13 cellular contexts compared by ENCODE assay signal in genomic region chr7:101235050-101235449, GRCh38. TPM values are rescaled to one million over a fixed set of nuclear protein-coding genes. Genes with fewer than 3 reads are reported as not detected.
DNase-seq lines count a peak whose midpoint lies in the region; ATAC-seq, FAIRE-seq and TF ChIP-seq lines count a peak whose summit lies in the region.
"Had no signal": no experiment of that assay in that cellular context is flagged by ENCODE, and none has a peak within 500 bp of the region (broad histone marks: within the 10 kb centered on the region; RNA-seq: fewer than 3 reads in every experiment).

No MANE protein-coding gene starts in this region.

- H3K4me3 Mint-ChIP-seq in GM23338 = no peak overlapping the region

- peaks cover 7% of the 10 kb centered on the region for H3K36me3 Mint-ChIP-seq in GM23338 (ENCODE audit: low read depth)

- no peak overlapping the region for H2AFZ ChIP-seq in GM23338

- DNase-seq in AG09319 (ENCODE audit: extremely low read depth, low read depth) = no peak
- DNase-seq in GM23338 (ENCODE audit: low spot score) = peak; percentile 66
- no peak for DNase-seq in kidney
- DNase-seq in NCI-H774 (lab: John Stamatoyannopoulos, UW) = no peak
- no peak for DNase-seq in NCI-H2227 treated with DMSO at 0.1 percent for 48 hours (lab: John Stamatoyannopoulos, UW)
- DNase-seq in GF-D8 (lab: John Stamatoyannopoulos, UW) = no peak
- DNase-seq: activated T-cell treated with anti-CD3 and anti-CD28 coated beads, Interleukin-2, amount 50 U/mL, for 48 hours; NCI-H2029 treated with DMSO at 0.1 percent for 48 hours; T-helper 2 cell had no signal

- TF ChIP-seq CTCF in AG09319 (IDR thresholded peaks at IDR 0.05; ENCODE audit: low read depth, low read length) = peak; percentile 33
- peak; percentile 64 to 84 for TF ChIP-seq CTCF in GM23338 (conservative IDR thresholded peaks at IDR 0.05; ENCODE audit: low read depth in 2 of 2)
- TF ChIP-seq CTCF in VCaP (conservative IDR thresholded peaks at IDR 0.05) = peak; percentile 37
- TF ChIP-seq CTCF in kidney (IDR thresholded peaks at IDR 0.05; ENCODE audit: borderline replicate concordance, extremely low read depth, insufficient read depth) = peak; percentile 20

- H3K4me1 ChIP-seq in GM23338 (ENCODE audit: insufficient read depth) (peaks cover 47% of the 10 kb centered on the region), kidney (ENCODE audit: control insufficient read depth in 1 of 2, insufficient read depth in 1 of 2, low read depth in 1 of 2, low read length in 2 of 2) (peaks cover 6 to 19% of the 10 kb centered on the region in 2 donors)

- peak; percentile 4 for ATAC-seq in GM23338
- no peak for ATAC-seq in HG02870 (IDR thresholded peaks at IDR 0.05; ENCODE audit: unreplicated experiment)
- ATAC-seq: sciatic nerve had no signal

- no peak overlapping the region for H3K4me2 ChIP-seq in GM23338

- H4K20me1 ChIP-seq in GM23338 (replicated peaks; ENCODE audit: insufficient read depth) = no peaks in the 10 kb centered on the region; the same call in 1 of the 2 replicates

- H3K4me3 ChIP-seq in GM23338 = no peak overlapping the region
- no peak overlapping the region for H3K4me3 ChIP-seq in kidney (ENCODE audit: low read length in 2 of 2)

- no peak overlapping the region for H3K9ac ChIP-seq in kidney (ENCODE audit: low read length in 2 of 2)

- H3K9me3 ChIP-seq in kidney (ENCODE audit: control insufficient read depth in 1 of 2, low read length in 2 of 2) = no peaks in the 10 kb centered on the region

- H3K36me3 ChIP-seq in GM23338 (ENCODE audit: insufficient read depth) (no peaks in the 10 kb centered on the region), kidney (ENCODE audit: control insufficient read depth in 1 of 2, insufficient read depth in 2 of 2, low read length in 2 of 2) (peaks cover 0 to 8% of the 10 kb centered on the region in 2 donors)

- no peak for FAIRE-seq in kidney (lab: Jason Lieb, UNC)
- FAIRE-seq: G401.6 had no signal

- H3K27me3 ChIP-seq in GM23338 (ENCODE audit: insufficient read depth) = no peaks in the 10 kb centered on the region

- no peaks in the 10 kb centered on the region for H3K9me3 Mint-ChIP-seq in GM23338

- H3K27ac Mint-ChIP-seq in GM23338 = no peak overlapping the region

- no peaks in the 10 kb centered on the region for H3K9me2 ChIP-seq in GM23338 (ENCODE audit: insufficient read depth)

- H3K4me1 Mint-ChIP-seq in GM23338 = peaks cover 36% of the 10 kb centered on the region

- H3K27ac ChIP-seq in GM23338 (ENCODE audit: low read depth) (peak overlapping the region; percentile 59; the same call in 1 of the 2 replicates), VCaP (no peak overlapping the region), kidney (ENCODE audit: low read depth in 2 of 2, low read length in 2 of 2) (no peak overlapping the region)

- no peaks in the 10 kb centered on the region for H3K79me2 ChIP-seq in GM23338 (replicated peaks; ENCODE audit: insufficient read depth)

- peaks cover 33% of the 10 kb centered on the region for H3F3A ChIP-seq in GM23338 (replicated peaks; ENCODE audit: low read depth)

- intact Hi-C loops in kidney (cut with DNase I) = no loop called here

- H3K27me3 Mint-ChIP-seq in GM23338 (ENCODE audit: insufficient read depth, low read depth, poor library complexity) = peaks cover 18% of the 10 kb centered on the region

TF ChIP-seq in GM23338, 12 proteins besides CTCF, POLR2A, EP300 and RAD21 (continues in another document):
- TF ChIP-seq EZH2 (IDR thresholded peaks at IDR 0.05; ENCODE audit: low read depth, unreplicated experiment) (no peak), STAT1 (IDR thresholded peaks at IDR 0.05; ENCODE audit: unreplicated experiment) (no peak), REST (IDR thresholded peaks at IDR 0.05; ENCODE audit: unreplicated experiment) (no peak), ETS1 (IDR thresholded peaks at IDR 0.05) (no peak), CREB1 (CRISPR knock-in tag; IDR thresholded peaks at IDR 0.05; ENCODE audit: low read depth) (no peak), ZNF114 (CRISPR knock-in tag; IDR thresholded peaks at IDR 0.05) (no peak), NANOG (IDR thresholded peaks at IDR 0.05; ENCODE audit: borderline replicate concordance) (no peak), EZH2phosphoT487 (IDR thresholded peaks at IDR 0.05; ENCODE audit: unreplicated experiment) (no peak)

RNA-seq across cellular contexts. Expression of gene CLDN15, which starts 2.6 kb away (rescaled TPM):
- 3.6 and 3.7 TPM in 2 replicates for total RNA-seq in GM23338 (2014; rRNA removed; shearing (Covaris generic))
- 4.1 and 4.3 TPM in 2 replicates for polyA plus RNA-seq in GM23338 (2016; fragmentation: Nextera tagmentation; extraction: Ambion mirVana)
- 11.9 TPM for total RNA-seq in kidney
- polyA plus RNA-seq in kidney (ENCODE audit: insufficient read depth, low read depth, low replicate concordance) = 13.3 TPM

RNA-seq across cellular contexts. Expression of gene FIS1, which starts 9.8 kb away (rescaled TPM):
- 95.4 and 131 TPM in 2 replicates for total RNA-seq in GM23338 (2014; rRNA removed; shearing (Covaris generic))
- polyA plus RNA-seq in GM23338 (2016; fragmentation: Nextera tagmentation; extraction: Ambion mirVana) = 130 and 143 TPM in 2 replicates
- total RNA-seq in kidney = 180 TPM
- 472 TPM for polyA plus RNA-seq in kidney (ENCODE audit: insufficient read depth, low read depth, low replicate concordance)

RNA-seq across cellular contexts. Expression of gene ZNHIT1, which starts 17.1 kb away (rescaled TPM):
- 61.9 and 64.6 TPM in 2 replicates for total RNA-seq in GM23338 (2014; rRNA removed; shearing (Covaris generic))
- polyA plus RNA-seq in GM23338 (2016; fragmentation: Nextera tagmentation; extraction: Ambion mirVana) (113 and 136 TPM in 2 replicates), kidney (ENCODE audit: insufficient read depth, low read depth, low replicate concordance) (208 TPM)
- 74.9 TPM for total RNA-seq in kidney

RNA-seq across cellular contexts. Expression of gene PLOD3, which starts 17.7 kb away (rescaled TPM):
- total RNA-seq in GM23338 (2014; rRNA removed; shearing (Covaris generic)) = 28.5 and 40.7 TPM in 2 replicates
- 33.9 and 35.2 TPM in 2 replicates for polyA plus RNA-seq in GM23338 (2016; fragmentation: Nextera tagmentation; extraction: Ambion mirVana)
- 78.8 TPM for total RNA-seq in kidney
- polyA plus RNA-seq in kidney (ENCODE audit: insufficient read depth, low read depth, low replicate concordance) = 53.5 TPM

RNA-seq across cellular contexts. Expression of gene MOGAT3, which starts 34.2 kb away (rescaled TPM):
- total RNA-seq in GM23338 (2014; rRNA removed; shearing (Covaris generic)) = 0.85 TPM in 1 of 2 replicates, not detected in the other
- polyA plus RNA-seq in GM23338 (2016; fragmentation: Nextera tagmentation; extraction: Ambion mirVana) = 0.21 and 0.44 TPM in 2 replicates
- total RNA-seq in kidney = 0.25 TPM
- polyA plus RNA-seq in kidney (ENCODE audit: insufficient read depth, low read depth, low replicate concordance) = 0.37 TPM
- total RNA-seq: sciatic nerve had no signal

Comparison
In these comparisons a context has a peak if more than half of its experiments do, and no peak if none do; other contexts are left out.
1. CTCF ChIP-seq: peak in every context shown above with its lines; median percentile 74 in GM23338; 37 in VCaP; 33 in AG09319; 20 in kidney.